In genomic region chr2:68594674-68595492, GRCh38 we compare ENCODE assay signal across 8 cellular contexts. TPM values are rescaled to one million over a fixed set of nuclear protein-coding genes. Genes with fewer than 3 reads are reported as not detected.
DNase-seq lines count a peak whose midpoint lies in the region; ATAC-seq and TF ChIP-seq lines count a peak whose summit lies in the region.

No MANE protein-coding gene starts in this region.

- intact Hi-C loops in esophagus squamous epithelium (cut with DNase I): no loop called here

- H3K4me3 ChIP-seq in esophagus squamous epithelium (peak overlapping the region in 1 of 4 donors; percentile 12), neutrophil (ENCODE audit: low read depth in 1 of 2, low read length in 1 of 2) (no peak overlapping the region)

- peak; percentile 69 for ATAC-seq in GM21737 (IDR thresholded peaks at IDR 0.05; ENCODE audit: unreplicated experiment)
- no peak for ATAC-seq in HG02571 (IDR thresholded peaks at IDR 0.05; ENCODE audit: unreplicated experiment)
- ATAC-seq in HG03039 (IDR thresholded peaks at IDR 0.05; ENCODE audit: unreplicated experiment): no peak

- H3K27ac ChIP-seq in esophagus squamous epithelium (no peak overlapping the region), neutrophil (no peak overlapping the region)

- TF ChIP-seq POLR2A in esophagus squamous epithelium (IDR thresholded peaks at IDR 0.05): no peak

- peaks cover 0 to 5% (median 0%) of the 10 kb centered on the region in 3 donors for H3K4me1 ChIP-seq in esophagus squamous epithelium
- no peaks in the 10 kb centered on the region for H3K4me1 ChIP-seq in neutrophil (ENCODE audit: control insufficient read depth in 1 of 2, insufficient read depth in 1 of 2, low read depth in 1 of 2, low read length in 1 of 2)

- H3K27me3 ChIP-seq in esophagus squamous epithelium (no peaks in the 10 kb centered on the region), neutrophil (no peaks in the 10 kb centered on the region)

- DNase-seq in DMS53 (lab: John Stamatoyannopoulos, UW): peak; percentile 83
- DNase-seq in NCI-H460 (ENCODE audit: extremely low read depth, low read depth): peak; percentile 36
- peak; percentile 72 for DNase-seq in activated CD8-positive, alpha-beta memory T cell treated with anti-CD3 and anti-CD28 coated beads for 24 hours
- no peak for DNase-seq in esophagus squamous epithelium (lab: John Stamatoyannopoulos, UW)

- TF ChIP-seq CTCF in esophagus squamous epithelium (IDR thresholded peaks at IDR 0.05) (peak; percentile 42 to 71 (median 60)), neutrophil (IDR thresholded peaks at IDR 0.05) (peak; percentile 77)

- 33 to 36% methylated on average over 5 of the region's 5 CpGs for WGBS in esophagus squamous epithelium, 2 donors

- no peaks in the 10 kb centered on the region for H3K9me3 ChIP-seq in esophagus squamous epithelium
- no peaks in the 10 kb centered on the region for H3K9me3 ChIP-seq in neutrophil

- H3K36me3 ChIP-seq in esophagus squamous epithelium: no peaks in the 10 kb centered on the region
- no peaks in the 10 kb centered on the region for H3K36me3 ChIP-seq in neutrophil

RNA-seq across cellular contexts. Expression of gene PROKR1, which starts 48.5 kb away (rescaled TPM):
- not detected in 2 replicates for total RNA-seq in NCI-H460 (2014; rRNA removed; shearing (Covaris generic))
- not detected in 2 replicates for polyA plus RNA-seq in NCI-H460 (2014; cell fraction: nucleus; rRNA removed)
- not detected for total RNA-seq in esophagus squamous epithelium
